ENCODE assay signal across 18 cellular contexts in the genomic region with DNA sequence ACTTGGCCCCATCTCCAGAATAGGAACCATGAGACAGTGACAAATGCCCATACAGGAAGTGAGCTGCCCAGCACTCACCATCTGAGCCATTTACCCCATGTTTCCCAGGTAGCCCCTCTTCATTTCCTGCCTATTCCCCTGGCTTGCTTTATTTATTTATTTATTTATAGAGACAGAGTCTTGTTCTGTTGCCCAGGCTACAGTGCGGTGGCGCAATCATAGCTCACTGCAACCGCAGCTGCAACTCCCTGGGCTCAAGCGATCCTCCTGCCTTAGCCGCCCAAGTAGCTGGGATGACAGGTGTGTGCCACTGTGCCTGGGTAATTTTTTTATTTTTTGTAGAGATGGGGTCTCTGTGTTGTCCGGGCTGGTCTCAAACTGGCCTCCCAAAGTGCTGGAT.
DNase-seq lines count a peak whose midpoint lies in the region; ATAC-seq and FAIRE-seq lines count a peak whose summit lies in the region.
"Had no signal": no experiment of that assay in that cellular context is flagged by ENCODE, and none has a peak within 500 bp of the region (broad histone marks: within the 10 kb centered on the region; RNA-seq: fewer than 3 reads in every experiment).

No MANE protein-coding gene starts in this region.

- peaks cover under 1 to 20% of the 10 kb centered on the region in 2 donors for H3K36me3 ChIP-seq in stomach smooth muscle (ENCODE audit: control insufficient read depth in 2 of 2, insufficient read depth in 2 of 2, low read length in 2 of 2)

- no peaks in the 10 kb centered on the region for H3K27me3 Mint-ChIP-seq in effector memory CD8-positive, alpha-beta T cell

- peaks cover 43% of the 10 kb centered on the region for H3K4me1 ChIP-seq in stomach smooth muscle (ENCODE audit: control insufficient read depth, insufficient read depth, low read length)
- H3K4me1 ChIP-seq: A549 had no signal

- no peak for FAIRE-seq in HTR-8/SVneo (lab: Jason Lieb, UNC)
- FAIRE-seq: A549 had no signal

- no peak for ATAC-seq in activated CD4-positive, CD25-positive, alpha-beta regulatory T cell treated with anti-CD3 and anti-CD28 coated beads, Interleukin-2, amount 50 U/mL, for 24 hours
- peak; percentile 3 for ATAC-seq in effector memory CD8-positive, alpha-beta T cell (replicated peaks)
- ATAC-seq: A549 had no signal

- peak overlapping the region; percentile 88 to 96 for H3K27ac Mint-ChIP-seq in effector memory CD8-positive, alpha-beta T cell

- H3K27me3 ChIP-seq in stomach smooth muscle (ENCODE audit: control insufficient read depth in 1 of 2, insufficient read depth in 2 of 2, low read length in 2 of 2), result no peaks in the 10 kb centered on the region
- H3K27me3 ChIP-seq: testis had no signal

- no peak overlapping the region for H3K4me3 ChIP-seq in stomach smooth muscle (ENCODE audit: low read length in 2 of 2)
- H3K4me3 ChIP-seq: A549, skin epidermis, testis had no signal

- peak overlapping the region; percentile 78 for H3K4me3 Mint-ChIP-seq in effector memory CD8-positive, alpha-beta T cell

- H3K9me3 Mint-ChIP-seq in effector memory CD8-positive, alpha-beta T cell, result peaks cover 2 to 6% of the 10 kb centered on the region in 2 donors
- H3K9me3 Mint-ChIP-seq: HFFc6 had no signal

- H3K36me3 Mint-ChIP-seq in effector memory CD8-positive, alpha-beta T cell (ENCODE audit: insufficient read depth), result peaks cover 23% of the 10 kb centered on the region

- H3K9ac ChIP-seq in stomach smooth muscle (ENCODE audit: low read length in 2 of 2), result no peak overlapping the region

- peaks cover 80 to 85% of the 10 kb centered on the region in 2 donors for H3K4me1 Mint-ChIP-seq in effector memory CD8-positive, alpha-beta T cell (ENCODE audit: low read depth in 2 of 2)

- H3K27ac ChIP-seq in stomach smooth muscle (ENCODE audit: low read length), result peak overlapping the region; percentile 89
- H3K27ac ChIP-seq: A549, testis had no signal

- peak; percentile 17 for DNase-seq in activated CD4-positive, CD25-positive, alpha-beta regulatory T cell treated with anti-CD3 and anti-CD28 coated beads, Interleukin-2, amount 50 U/mL, for 72 hours
- peak; percentile 70 to 82 for DNase-seq in NOMO-1 (lab: John Stamatoyannopoulos, UW; ENCODE audit: unreplicated experiment in 2 of 2)
- DNase-seq in effector memory CD8-positive, alpha-beta T cell, result no peak
- DNase-seq in stimulated activated CD4-positive, alpha-beta T cell treated with anti-CD3 and anti-CD28 coated beads, Interleukin-12 subunit alpha, Interleukin-12 subunit beta, amount 100 ng/mL, for 4 hours, result no peak
- DNase-seq in HTR-8/SVneo (ENCODE audit: insufficient read length, low spot score), result no peak
- no peak for DNase-seq in cortex of kidney (lab: John Stamatoyannopoulos, UW)
- DNase-seq: activated CD4-positive, CD25-positive, alpha-beta regulatory T cell; activated effector memory CD4-positive, alpha-beta T cell treated with Interleukin-2 at 50 U/mL for 16 hours; caudate nucleus; HFFc6; NCI-H1436; NCI-H526; nucleus accumbens; testis had no signal

- no peaks in the 10 kb centered on the region for H3K9me3 ChIP-seq in stomach smooth muscle (ENCODE audit: control insufficient read depth in 2 of 2, low read length in 2 of 2)
- H3K9me3 ChIP-seq: A549, testis had no signal

Comparison
In these comparisons a context has a peak if more than half of its experiments do, and no peak if none do; other contexts are left out.
1. DNase-seq: peak in activated CD4-positive, CD25-positive, alpha-beta regulatory T cell treated with anti-CD3 and anti-CD28 coated beads, Interleukin-2, amount 50 U/mL, for 72 hours (single experiment) and NOMO-1 (2 of 2); none in effector memory CD8-positive, alpha-beta T cell (0 of 3), stimulated activated CD4-positive, alpha-beta T cell treated with anti-CD3 and anti-CD28 coated beads, Interleukin-12 subunit alpha, Interleukin-12 subunit beta, amount 100 ng/mL, for 4 hours (single experiment), HTR-8/SVneo (single experiment) and cortex of kidney (single experiment).